Comparison of ENCODE assay signal across 1 cellular context in genomic region chr1:100430368-100430767, GRCh38.
TF ChIP-seq lines count a peak whose summit lies in the region.

No MANE protein-coding gene starts in this region.

TF ChIP-seq in WTC11, 78 proteins besides CTCF, POLR2A, EP300 and RAD21 (continued from another document):
- TF ChIP-seq MLX (CRISPR knock-in tag; IDR thresholded peaks at IDR 0.05) (no peak), ZNF281 (CRISPR knock-in tag; IDR thresholded peaks at IDR 0.05) (no peak), USF1 (CRISPR knock-in tag; IDR thresholded peaks at IDR 0.05) (no peak), ESRRA (CRISPR knock-in tag; IDR thresholded peaks at IDR 0.05; ENCODE audit: borderline replicate concordance) (no peak), USF2 (CRISPR knock-in tag; IDR thresholded peaks at IDR 0.05) (no peak), ARID4B (CRISPR knock-in tag; IDR thresholded peaks at IDR 0.05; ENCODE audit: borderline replicate concordance) (no peak), SMAD3 (CRISPR knock-in tag; IDR thresholded peaks at IDR 0.05; ENCODE audit: borderline replicate concordance) (no peak), GRHL2 (CRISPR knock-in tag; IDR thresholded peaks at IDR 0.05; ENCODE audit: insufficient replicate concordance, severe bottlenecking) (no peak), NR2C2 (CRISPR knock-in tag; IDR thresholded peaks at IDR 0.05) (no peak), PRDM15 (CRISPR knock-in tag; IDR thresholded peaks at IDR 0.05) (no peak), ZNF317 (CRISPR knock-in tag; IDR thresholded peaks at IDR 0.05; ENCODE audit: borderline replicate concordance, low read depth) (no peak), AR (CRISPR knock-in tag; IDR thresholded peaks at IDR 0.05) (no peak)
TF ChIP-seq in WTC11: peak in this region for 0.
